14 cellular contexts compared by ENCODE assay signal in the genomic region with DNA sequence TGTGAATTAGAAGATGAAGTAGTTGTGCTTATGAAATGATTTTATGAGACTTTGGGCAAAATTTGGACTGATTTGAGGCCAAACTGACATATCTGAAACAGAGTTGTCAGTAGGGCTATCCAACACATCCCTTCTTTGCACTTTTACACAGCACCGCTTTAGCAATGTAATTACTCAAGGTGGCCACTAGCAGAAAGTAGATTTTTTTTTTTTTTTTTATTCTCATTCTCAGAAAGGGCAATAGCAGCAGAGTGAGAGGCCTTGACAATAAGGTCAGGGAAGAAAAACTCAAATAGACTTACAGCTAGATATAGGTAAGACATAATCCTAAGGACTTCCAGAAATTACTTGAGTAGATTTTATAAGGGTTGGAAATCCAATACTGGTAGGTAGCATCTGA.
"Had no signal": no experiment of that assay in that cellular context is flagged by ENCODE, and none has a peak within 500 bp of the region (broad histone marks: within the 10 kb centered on the region; RNA-seq: fewer than 3 reads in every experiment).

No MANE protein-coding gene starts in this region.

- H3K4me3 ChIP-seq: ascending aorta, esophagus muscularis mucosa, tibial artery had no signal

- H3K4me1 Mint-ChIP-seq: activated CD4-positive, alpha-beta T cell treated with anti-CD3 and anti-CD28 coated beads for 36 hours; activated naive CD4-positive, alpha-beta T cell treated with anti-CD3 and anti-CD28 coated beads, Interleukin-2, amount 50 U/mL, for 24 hours had no signal

- H3K27me3 Mint-ChIP-seq: activated CD4-positive, alpha-beta T cell treated with anti-CD3 and anti-CD28 coated beads for 36 hours; activated naive CD4-positive, alpha-beta T cell treated with anti-CD3 and anti-CD28 coated beads, Interleukin-2, amount 50 U/mL, for 24 hours; natural killer cell treated with Interleukin-12 subunit alpha and Interleukin-12 subunit beta and Interleukin-15 and Interleukin-18, amount 100 ng/mL, for 72 hours had no signal

- H3K9me3 Mint-ChIP-seq: activated naive CD4-positive, alpha-beta T cell treated with anti-CD3 and anti-CD28 coated beads, Interleukin-2, amount 50 U/mL, for 24 hours; natural killer cell treated with Interleukin-12 subunit alpha and Interleukin-12 subunit beta and Interleukin-15 and Interleukin-18, amount 100 ng/mL, for 72 hours had no signal

- H3K4me1 ChIP-seq: ascending aorta, esophagus muscularis mucosa, tibial artery had no signal

- H3K36me3 ChIP-seq: ascending aorta, esophagus muscularis mucosa, tibial artery had no signal

- DNase-seq: activated CD4-positive, alpha-beta T cell treated with anti-CD3 and anti-CD28 coated beads for 36 hours; activated CD4-positive, alpha-beta T cell treated with anti-CD3 and anti-CD28 coated beads, Interleukin-2, amount 50 U/mL, for 48 hours; activated gamma-delta T cell; cortex of kidney; left cardiac atrium; occipital lobe; posterior cingulate gyrus; retina; stimulated activated naive CD4-positive, alpha-beta T cell treated with Interleukin-2 at 50 U/mL for 16 hours; tibial artery had no signal

- H3K27me3 ChIP-seq: ascending aorta, esophagus muscularis mucosa, tibial artery had no signal

- ATAC-seq: activated CD4-positive, alpha-beta T cell treated with anti-CD3 and anti-CD28 coated beads for 36 hours; left cardiac atrium; natural killer cell treated with Interleukin-12 subunit alpha and Interleukin-12 subunit beta and Interleukin-15 and Interleukin-18, amount 100 ng/mL, for 72 hours had no signal

- H3K27ac Mint-ChIP-seq: activated CD4-positive, alpha-beta T cell treated with anti-CD3 and anti-CD28 coated beads for 36 hours; activated naive CD4-positive, alpha-beta T cell treated with anti-CD3 and anti-CD28 coated beads, Interleukin-2, amount 50 U/mL, for 24 hours; natural killer cell treated with Interleukin-12 subunit alpha and Interleukin-12 subunit beta and Interleukin-15 and Interleukin-18, amount 100 ng/mL, for 72 hours had no signal

- H3K27ac ChIP-seq: ascending aorta, esophagus muscularis mucosa, tibial artery had no signal

- H3K9me3 ChIP-seq: ascending aorta, esophagus muscularis mucosa, tibial artery had no signal

- H3K4me3 Mint-ChIP-seq: activated CD4-positive, alpha-beta T cell treated with anti-CD3 and anti-CD28 coated beads for 36 hours; activated naive CD4-positive, alpha-beta T cell treated with anti-CD3 and anti-CD28 coated beads, Interleukin-2, amount 50 U/mL, for 24 hours; natural killer cell treated with Interleukin-12 subunit alpha and Interleukin-12 subunit beta and Interleukin-15 and Interleukin-18, amount 100 ng/mL, for 72 hours had no signal

- H3K36me3 Mint-ChIP-seq: activated naive CD4-positive, alpha-beta T cell treated with anti-CD3 and anti-CD28 coated beads, Interleukin-2, amount 50 U/mL, for 24 hours; natural killer cell treated with Interleukin-12 subunit alpha and Interleukin-12 subunit beta and Interleukin-15 and Interleukin-18, amount 100 ng/mL, for 72 hours had no signal
